9 cellular contexts compared by ENCODE assay signal in genomic region chr22:40289991-40290459, GRCh38. TPM values are rescaled to one million over a fixed set of nuclear protein-coding genes. Genes with fewer than 3 reads are reported as not detected.
DNase-seq lines count a peak whose midpoint lies in the region; ATAC-seq and TF ChIP-seq lines count a peak whose summit lies in the region.
"Had no signal": no experiment of that assay in that cellular context is flagged by ENCODE, and none has a peak within 500 bp of the region (broad histone marks: within the 10 kb centered on the region; RNA-seq: fewer than 3 reads in every experiment).

No MANE protein-coding gene starts in this region.

- H3K36me3 Mint-ChIP-seq in activated naive CD4-positive, alpha-beta T cell treated with anti-CD3 and anti-CD28 coated beads for 36 hours (ENCODE audit: low read depth), result peaks cover 22% of the 10 kb centered on the region

- 62% methylated on average over 16 of the region's 16 CpGs for WGBS in smooth muscle cell (ENCODE audit: low lambda C conversion rate)

- H3K4me1 Mint-ChIP-seq in activated naive CD4-positive, alpha-beta T cell treated with anti-CD3 and anti-CD28 coated beads for 36 hours (ENCODE audit: low read depth), result peaks cover 67% of the 10 kb centered on the region

- H3K4me1 ChIP-seq in smooth muscle cell (ENCODE audit: low read depth), result no peaks in the 10 kb centered on the region

- H3K36me3 ChIP-seq in smooth muscle cell (ENCODE audit: low read depth), result peaks cover 8% of the 10 kb centered on the region

- H3K27me3 ChIP-seq in smooth muscle cell (ENCODE audit: low read depth), result no peaks in the 10 kb centered on the region

- peak overlapping the region; percentile 68 for H3K4me3 Mint-ChIP-seq in activated naive CD4-positive, alpha-beta T cell treated with anti-CD3 and anti-CD28 coated beads for 36 hours

- H3K79me2 ChIP-seq in smooth muscle cell (ENCODE audit: low read depth), result no peaks in the 10 kb centered on the region

- no peaks in the 10 kb centered on the region for H3K27me3 Mint-ChIP-seq in activated naive CD4-positive, alpha-beta T cell treated with anti-CD3 and anti-CD28 coated beads for 36 hours (ENCODE audit: low read depth)

- H3K27ac Mint-ChIP-seq in activated naive CD4-positive, alpha-beta T cell treated with anti-CD3 and anti-CD28 coated beads for 36 hours, result peak overlapping the region; percentile 95

- H4K20me1 ChIP-seq in smooth muscle cell (ENCODE audit: low read depth), result peaks cover 11% of the 10 kb centered on the region

- no peak for ATAC-seq in HG02981 (IDR thresholded peaks at IDR 0.05; ENCODE audit: unreplicated experiment)
- ATAC-seq in GM19351 (IDR thresholded peaks at IDR 0.05; ENCODE audit: unreplicated experiment), result no peak
- no peak for ATAC-seq in GM18520 (IDR thresholded peaks at IDR 0.05; ENCODE audit: unreplicated experiment)

- intact Hi-C loops in activated naive CD4-positive, alpha-beta T cell treated with anti-CD3 and anti-CD28 coated beads for 36 hours (cut with micrococcal nuclease), result loop anchor here (1.0 to 5.0 kb wide), 8 partner anchors 14 to 246 kb away; partner anchors contain the start of genes ADSL and TNRC6B

- H3K9me3 Mint-ChIP-seq in activated naive CD4-positive, alpha-beta T cell treated with anti-CD3 and anti-CD28 coated beads for 36 hours, result no peaks in the 10 kb centered on the region

- DNase-seq in GM10266 (ENCODE audit: extremely low spot score) (peak; percentile 65), RPMI7951 (ENCODE audit: low read depth) (peak; percentile 55), smooth muscle cell (lab: John Stamatoyannopoulos, UW; ENCODE audit: unreplicated experiment) (no peak), GM03348 (ENCODE audit: low spot score) (no peak)
- peak; percentile 86 for DNase-seq in activated naive CD4-positive, alpha-beta T cell treated with anti-CD3 and anti-CD28 coated beads for 36 hours
- DNase-seq: DND-41 had no signal

- H3K9me3 ChIP-seq in smooth muscle cell (replicated peaks; ENCODE audit: low read depth), result no peaks in the 10 kb centered on the region

- no peak overlapping the region for H2AFZ ChIP-seq in smooth muscle cell (ENCODE audit: low read depth)

- H3K4me3 ChIP-seq in smooth muscle cell, result no peak overlapping the region

- no peak overlapping the region for H3K4me2 ChIP-seq in smooth muscle cell

- peaks cover 4% of the 10 kb centered on the region for H3F3A ChIP-seq in smooth muscle cell (ENCODE audit: low read depth)

- H3K9ac ChIP-seq in smooth muscle cell (ENCODE audit: low read depth), result no peak overlapping the region

- H3K27ac ChIP-seq in smooth muscle cell (ENCODE audit: low read depth), result peak overlapping the region; percentile 29

- CTCF ChIA-PET in activated naive CD4-positive, alpha-beta T cell treated with anti-CD3 and anti-CD28 coated beads for 36 hours (lab: Charles Lee), result interaction anchor here (0.7 to 1.7 kb wide), 3 partner anchors 18 to 34 kb away, joined by 3 to 4 read pairs (median 4); no protein-coding TSS in a partner anchor

- TF ChIP-seq CTCF in GM10266 (IDR thresholded peaks at IDR 0.05; ENCODE audit: control insufficient read depth, insufficient read depth, low read depth, missing control alignments), result no peak
- no peak for TF ChIP-seq CTCF in smooth muscle cell (IDR thresholded peaks at IDR 0.05; ENCODE audit: borderline replicate concordance, insufficient read depth, poor library complexity, severe bottlenecking)

RNA-seq across cellular contexts. Expression of gene ADSL, which starts 56.3 kb away (rescaled TPM):
- 129 and 169 TPM in 2 replicates for total RNA-seq in RPMI7951 (2014; rRNA removed; shearing (Covaris generic))
- total RNA-seq in activated naive CD4-positive, alpha-beta T cell treated with anti-CD3 and anti-CD28 coated beads for 36 hours, result 100 to 1,000 TPM; 125 to 129 TPM
- total RNA-seq in smooth muscle cell, result 65.1 and 77.1 TPM in 2 replicates
- polyA plus RNA-seq in smooth muscle cell, result 45.9 and 50.1 TPM in 2 replicates

Comparison
In these comparisons a context has a peak if more than half of its experiments do, and no peak if none do; other contexts are left out.
1. DNase-seq: peak in GM10266 (single experiment), RPMI7951 (single experiment) and activated naive CD4-positive, alpha-beta T cell treated with anti-CD3 and anti-CD28 coated beads for 36 hours (single experiment); none in smooth muscle cell (single experiment) and GM03348 (single experiment).